Comparison of ENCODE assay signal across 8 cellular contexts in the genomic region with DNA sequence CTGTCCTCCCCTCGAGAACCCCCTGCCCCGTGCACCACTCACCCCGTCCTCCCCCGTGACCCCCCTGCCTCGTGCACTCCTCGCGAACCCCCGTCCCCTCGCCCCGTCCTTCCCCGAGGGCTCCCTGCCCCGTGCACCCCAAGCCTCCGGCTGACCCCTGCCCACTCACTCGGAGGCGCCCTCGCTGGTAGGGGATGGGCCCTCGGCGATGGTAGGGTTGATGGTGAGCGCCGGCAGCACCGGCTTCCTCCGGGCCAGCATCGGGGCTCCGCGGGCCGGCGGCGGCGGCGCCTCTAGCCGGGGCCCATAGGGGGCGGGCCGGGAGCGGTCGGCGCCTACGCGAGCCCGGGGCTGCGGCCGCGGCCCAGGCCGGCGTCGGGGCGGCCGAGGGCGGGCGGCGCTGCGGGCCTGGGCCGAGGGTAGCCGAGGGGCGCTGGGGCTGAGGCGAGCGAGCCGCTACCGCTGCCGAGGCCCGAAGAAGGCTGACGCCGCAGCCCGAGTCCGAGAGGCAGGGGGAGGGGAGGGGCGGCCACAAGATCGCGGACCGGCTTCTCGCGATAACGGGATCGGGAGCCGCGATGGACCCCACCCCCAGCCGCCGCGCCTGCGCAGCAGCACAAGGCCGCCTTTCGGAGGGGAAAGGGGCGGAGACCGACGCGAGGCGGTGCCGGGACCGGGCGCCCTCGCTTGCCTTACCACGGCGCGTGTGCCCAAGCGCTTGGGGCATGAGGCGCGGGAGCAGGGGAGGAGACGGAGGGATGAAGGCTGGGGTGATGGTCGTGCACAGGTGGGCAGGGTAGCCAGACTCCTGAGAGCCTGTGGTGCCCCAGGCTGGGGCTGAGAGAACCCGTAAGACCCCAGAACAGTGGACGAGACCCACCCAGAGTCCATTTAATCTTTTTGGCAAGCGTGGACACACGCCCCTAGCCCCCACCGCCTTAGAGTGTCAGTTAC. TPM values are rescaled to one million over a fixed set of nuclear protein-coding genes. Genes with fewer than 3 reads are reported as not detected.
DNase-seq lines count a peak whose midpoint lies in the region; ATAC-seq, FAIRE-seq and TF ChIP-seq lines count a peak whose summit lies in the region.

TSS of gene MAP2K2 (minus strand) at position 508 of the 954 bp plus-strand sequence. CDS start at position 261, 247 bp downstream.

- H3K4ac ChIP-seq in H1 (replicated peaks; ENCODE audit: insufficient read length, low read depth, low read length) (peak within 1 kb of the TSS; percentile 69), mesendoderm (ENCODE audit: low read depth, low read length) (peak within 1 kb of the TSS; percentile 97)

- H3K14ac ChIP-seq in H1 (ENCODE audit: insufficient read length): peak within 1 kb of the TSS; percentile 97

- H3K4me3 Mint-ChIP-seq in CD4-positive, CD25-positive, alpha-beta regulatory T cell: peak within 1 kb of the TSS; percentile 92 to 95 (median 92)
- peak within 1 kb of the TSS; percentile 87 for H3K4me3 Mint-ChIP-seq in activated CD8-positive, alpha-beta memory T cell treated with anti-CD3 and anti-CD28 coated beads, Interleukin-2, amount 10 ng/mL, durations not matched to agents 7 days and 5 days

- H4K20me1 ChIP-seq in H1 (replicated peaks in 1 of 2; ENCODE audit: control insufficient read depth in 1 of 2, insufficient read depth in 2 of 2, low read length in 2 of 2): peaks cover 6 to 14% of the 10 kb centered on the region in 2 experiments

- peak within 1 kb of the TSS; percentile 90 to 96 (median 95) for H3K27ac Mint-ChIP-seq in CD4-positive, CD25-positive, alpha-beta regulatory T cell
- peak within 1 kb of the TSS; percentile 87 for H3K27ac Mint-ChIP-seq in activated CD8-positive, alpha-beta memory T cell treated with anti-CD3 and anti-CD28 coated beads, Interleukin-2, amount 10 ng/mL, durations not matched to agents 7 days and 5 days

- peaks cover 17% of the 10 kb centered on the region; the same call in 1 of the 2 replicates for H3K23me2 ChIP-seq in H1 (ENCODE audit: low read depth, low read length)

- H4K8ac ChIP-seq in H1 (ENCODE audit: extremely low read depth, insufficient read depth, low read length): peak within 1 kb of the TSS; percentile 92
- H4K8ac ChIP-seq in mesendoderm (ENCODE audit: low read depth, low read length): no peak within 1 kb of the TSS

- H2BK12ac ChIP-seq in H1 (ENCODE audit: low read depth, low read length): no peak within 1 kb of the TSS

- H3K9me3 ChIP-seq in CD4-positive, CD25-positive, alpha-beta regulatory T cell (ENCODE audit: control insufficient read depth in 2 of 2, low read length in 2 of 2): no peaks in the 10 kb centered on the region
- H3K9me3 ChIP-seq in H1 (ENCODE audit: insufficient read depth in 2 of 2, low read depth in 1 of 2, low read length in 1 of 2): no peaks in the 10 kb centered on the region

- TF ChIP-seq POLR2A in H1 (IDR thresholded peaks at IDR 0.05; ENCODE audit: control extremely low read depth in 1 of 2, low read depth in 2 of 2, low read length in 2 of 2): peak in 1 of 2 experiments; percentile 81; a peak in 2 of 3 replicates

- H2BK120ac ChIP-seq in H1 (replicated peaks; ENCODE audit: low read depth, low read length): peak within 1 kb of the TSS; percentile 43
- H2BK120ac ChIP-seq in mesendoderm (ENCODE audit: low read depth, low read length): peak within 1 kb of the TSS; percentile 29

- H3K4me1 Mint-ChIP-seq in CD4-positive, CD25-positive, alpha-beta regulatory T cell: peaks cover 0 to 29% (median 16%) of the 10 kb centered on the region in 4 donors
- peaks cover 26% of the 10 kb centered on the region for H3K4me1 Mint-ChIP-seq in activated CD8-positive, alpha-beta memory T cell treated with anti-CD3 and anti-CD28 coated beads, Interleukin-2, amount 10 ng/mL, durations not matched to agents 7 days and 5 days

- H3K79me1 ChIP-seq in H1 (ENCODE audit: low read depth, low read length) (peaks cover 5% of the 10 kb centered on the region; the same call in 1 of the 2 replicates), mesendoderm (ENCODE audit: low read length) (peaks cover 10% of the 10 kb centered on the region)

- H2AFZ ChIP-seq in H1 (ENCODE audit: low read length): peak within 1 kb of the TSS; percentile 98; the same call in 1 of the 2 replicates

- H2BK5ac ChIP-seq in H1 (ENCODE audit: low read depth, low read length) (peak within 1 kb of the TSS; percentile 1; the same call in 1 of the 2 replicates), mesendoderm (ENCODE audit: low read length) (no peak within 1 kb of the TSS)

- H2BK15ac ChIP-seq in H1 (ENCODE audit: low read length): no peak within 1 kb of the TSS
- H2BK15ac ChIP-seq in mesendoderm (replicated peaks; ENCODE audit: low read depth): no peak within 1 kb of the TSS

- no peak for TF ChIP-seq RAD21 in H1 (IDR thresholded peaks at IDR 0.05 in 1 of 2, conservative IDR thresholded peaks at IDR 0.05 in 1 of 2; ENCODE audit: low read depth in 2 of 2, low read length in 2 of 2)

- H4K5ac ChIP-seq in H1 (ENCODE audit: insufficient read length, low read depth, low read length): peak within 1 kb of the TSS; percentile 94
- no peak within 1 kb of the TSS for H4K5ac ChIP-seq in mesendoderm (ENCODE audit: low read length)

- peak; percentile 91 to 93 for ATAC-seq in CD4-positive, CD25-positive, alpha-beta regulatory T cell (ENCODE audit: low read depth in 2 of 2)
- peak; percentile 79 for ATAC-seq in GM19455 (IDR thresholded peaks at IDR 0.05; ENCODE audit: unreplicated experiment)
- peak; percentile 97 for ATAC-seq in activated CD8-positive, alpha-beta memory T cell treated with anti-CD3 and anti-CD28 coated beads, Interleukin-2, amount 10 ng/mL, durations not matched to agents 7 days and 5 days

- H3K4me3 ChIP-seq in CD4-positive, CD25-positive, alpha-beta regulatory T cell (ENCODE audit: low read depth, low read length): peak within 1 kb of the TSS; percentile 78
- H3K4me3 ChIP-seq in H1 (ENCODE audit: extremely low read depth in 1 of 4, insufficient read depth in 2 of 4, low read depth in 3 of 4, low read length in 4 of 4) (peak within 1 kb of the TSS; percentile 76 to 92 (median 84)), mesendoderm (ENCODE audit: low read length) (peak within 1 kb of the TSS; percentile 89)

- H2AK5ac ChIP-seq in H1 (ENCODE audit: low read depth, low read length) (peak within 1 kb of the TSS; percentile 24; the same call in 1 of the 2 replicates), mesendoderm (ENCODE audit: low read length) (peak within 1 kb of the TSS; percentile 58)

- CTCF ChIA-PET in activated CD8-positive, alpha-beta memory T cell treated with anti-CD3 and anti-CD28 coated beads, Interleukin-2, amount 10 ng/mL, durations not matched to agents 7 days and 5 days (lab: Charles Lee): interaction anchor here (1.0 to 2.6 kb wide), 3 partner anchors 9 to 19 kb away, joined by 3 to 18 read pairs (median 5); no protein-coding TSS in a partner anchor
- CTCF ChIA-PET in H1 (lab: Charles Lee; ENCODE audit: partially characterized antibody): interaction anchor here (7.7 kb wide), 1 partner anchor 15 kb away, joined by 66 read pairs; no protein-coding TSS in a partner anchor

- no peak within 1 kb of the TSS for H3K23ac ChIP-seq in H1 (ENCODE audit: insufficient read length)
- peak within 1 kb of the TSS; percentile 89 for H3K23ac ChIP-seq in mesendoderm (ENCODE audit: low read length)

- H3K27me3 Mint-ChIP-seq in CD4-positive, CD25-positive, alpha-beta regulatory T cell: no peaks in the 10 kb centered on the region
- no peaks in the 10 kb centered on the region for H3K27me3 Mint-ChIP-seq in activated CD8-positive, alpha-beta memory T cell treated with anti-CD3 and anti-CD28 coated beads, Interleukin-2, amount 10 ng/mL, durations not matched to agents 7 days and 5 days

- FAIRE-seq in HTR-8/SVneo (lab: Jason Lieb, UNC): peak; percentile 66
- FAIRE-seq in H1 (lab: Jason Lieb, UNC): no peak

- H3K56ac ChIP-seq in H1 (replicated peaks; ENCODE audit: insufficient read length, low read depth, low read length): peak within 1 kb of the TSS; percentile 92
- H3K56ac ChIP-seq in mesendoderm (ENCODE audit: low read length): peak within 1 kb of the TSS; percentile 98

- H3K9me3 Mint-ChIP-seq in CD4-positive, CD25-positive, alpha-beta regulatory T cell: no peaks in the 10 kb centered on the region
- no peaks in the 10 kb centered on the region for H3K9me3 Mint-ChIP-seq in activated CD8-positive, alpha-beta memory T cell treated with anti-CD3 and anti-CD28 coated beads, Interleukin-2, amount 10 ng/mL, durations not matched to agents 7 days and 5 days (ENCODE audit: low read depth)

- POLR2A ChIA-PET in H1 (lab: Charles Lee; ENCODE audit: partially characterized antibody): interaction anchor here (1.0 kb wide), 1 partner anchor 16 kb away, joined by 3 read pairs; no protein-coding TSS in a partner anchor

- H3K18ac ChIP-seq in H1 (ENCODE audit: extremely low read depth, low read length) (peak within 1 kb of the TSS; percentile 94), mesendoderm (ENCODE audit: low read length) (peak within 1 kb of the TSS; percentile 88)

- H3K36me3 Mint-ChIP-seq in CD4-positive, CD25-positive, alpha-beta regulatory T cell: peaks cover 3% of the 10 kb centered on the region
- peaks cover 9% of the 10 kb centered on the region for H3K36me3 Mint-ChIP-seq in activated CD8-positive, alpha-beta memory T cell treated with anti-CD3 and anti-CD28 coated beads, Interleukin-2, amount 10 ng/mL, durations not matched to agents 7 days and 5 days

- no peak for TF ChIP-seq CTCF in H1 (IDR thresholded peaks at IDR 0.05; ENCODE audit: control extremely low read depth in 1 of 3, insufficient read depth in 1 of 3, low read depth in 1 of 3, low read length in 3 of 3)

- peak within 1 kb of the TSS; percentile 57 for H3K27ac ChIP-seq in CD4-positive, CD25-positive, alpha-beta regulatory T cell (ENCODE audit: insufficient read depth, low read length, poor library complexity, severe bottlenecking)
- H3K27ac ChIP-seq in H1 (ENCODE audit: low read depth, low read length) (no peak within 1 kb of the TSS; the same call in 1 of the 2 replicates), mesendoderm (ENCODE audit: low read depth, low read length) (no peak within 1 kb of the TSS)

- peak within 1 kb of the TSS; percentile 84 for H4K91ac ChIP-seq in H1 (replicated peaks; ENCODE audit: insufficient read length, low read length)

- H3K79me2 ChIP-seq in H1 (ENCODE audit: control insufficient read depth in 1 of 2, insufficient read depth in 2 of 2, low read length in 2 of 2) (peaks cover 7 to 28% of the 10 kb centered on the region in 2 experiments), mesendoderm (ENCODE audit: control insufficient read depth, insufficient read depth, low read length) (peaks cover 16% of the 10 kb centered on the region)

- no peak for TF ChIP-seq EP300 in H1 (IDR thresholded peaks at IDR 0.05; ENCODE audit: borderline replicate concordance in 1 of 2, low read depth in 2 of 2, low read length in 2 of 2)

- H3K9ac ChIP-seq in H1 (replicated peaks in 1 of 4; ENCODE audit: extremely low read depth in 1 of 4, low read depth in 3 of 4, low read length in 3 of 4): peak within 1 kb of the TSS; percentile 69 to 95 (median 86)
- H3K9ac ChIP-seq in mesendoderm (ENCODE audit: low read length): peak within 1 kb of the TSS; percentile 97

- peaks cover 6% of the 10 kb centered on the region for H3K36me3 ChIP-seq in CD4-positive, CD25-positive, alpha-beta regulatory T cell (ENCODE audit: control insufficient read depth, insufficient read depth, low read length)
- H3K36me3 ChIP-seq in H1 (ENCODE audit: control insufficient read depth in 2 of 4, insufficient read depth in 4 of 4, low read length in 3 of 4) (peaks cover 0 to 4% (median 0%) of the 10 kb centered on the region in 4 experiments; a peak in 3 of 8 replicates), mesendoderm (ENCODE audit: control insufficient read depth, insufficient read depth, low read length) (no peaks in the 10 kb centered on the region)

- H2BK20ac ChIP-seq in H1 (ENCODE audit: low read length): no peak within 1 kb of the TSS

- 1% methylated on average over 41 of the region's 102 CpGs; no CpG with 5 or more reads in 1 of the 2 experiments for WGBS in H1 (ENCODE audit: extremely low coverage in 1 of 2, insufficient coverage in 1 of 2, insufficient read length in 1 of 2, insufficient replicate concordance in 2 of 2, low coverage in 1 of 2, low lambda C conversion rate in 2 of 2, missing lambda C conversion rate in 1 of 2), 2 experiments
- no CpG with 5 or more reads among the region's 102 CpGs for WGBS in mesendoderm (ENCODE audit: extremely low coverage, insufficient coverage, low lambda C conversion rate)

- DNase-seq in CD4-positive, CD25-positive, alpha-beta regulatory T cell: peak; percentile 93 to 95 (median 94)
- DNase-seq in HTR-8/SVneo (ENCODE audit: insufficient read length, low spot score): peak; percentile 94
- DNase-seq in NOMO-1 treated with DMSO at 0.1 percent for 48 hours (lab: John Stamatoyannopoulos, UW; ENCODE audit: unreplicated experiment): peak; percentile 87
- peak; percentile 96 for DNase-seq in activated CD8-positive, alpha-beta memory T cell treated with anti-CD3 and anti-CD28 coated beads, Interleukin-2, amount 10 ng/mL, durations not matched to agents 7 days and 5 days
- DNase-seq in H1 (ENCODE audit: low read depth in 1 of 2, low spot score in 2 of 2): peak; percentile 69 to 99
- DNase-seq in mesendoderm: peak; percentile 93
- DNase-seq in stimulated activated CD8-positive, alpha-beta memory T cell treated with anti-CD3 and anti-CD28 coated beads, Interleukin-12 subunit alpha, Interleukin-12 subunit beta, amount 100 ng/mL, for 4 hours (ENCODE audit: low read depth): peak; percentile 94

- H3K4me2 ChIP-seq in H1 (ENCODE audit: insufficient read depth in 1 of 2, low read depth in 2 of 2, low read length in 2 of 2): peak within 1 kb of the TSS; percentile 96 to 98
- peak within 1 kb of the TSS; percentile 70 for H3K4me2 ChIP-seq in mesendoderm (ENCODE audit: low read length)

- H3K4me1 ChIP-seq in CD4-positive, CD25-positive, alpha-beta regulatory T cell (ENCODE audit: control insufficient read depth, insufficient read depth, low read length, poor library complexity, severe bottlenecking): peaks cover 26% of the 10 kb centered on the region
- H3K4me1 ChIP-seq in H1 (replicated peaks in 1 of 4; ENCODE audit: control insufficient read depth in 3 of 4, insufficient read depth in 4 of 4, low read length in 3 of 4) (peaks cover 0 to 9% (median 3%) of the 10 kb centered on the region in 4 experiments; a peak in 3 of 7 replicates), mesendoderm (ENCODE audit: control insufficient read depth, low read depth, low read length) (peaks cover 5% of the 10 kb centered on the region)

- H3K27me3 ChIP-seq in CD4-positive, CD25-positive, alpha-beta regulatory T cell (ENCODE audit: control insufficient read depth, insufficient read depth, low read length): no peaks in the 10 kb centered on the region
- H3K27me3 ChIP-seq in H1 (replicated peaks in 1 of 4; ENCODE audit: control insufficient read depth in 3 of 4, extremely low read depth in 1 of 4, insufficient read depth in 3 of 4, low read length in 3 of 4): no peaks in the 10 kb centered on the region
- no peaks in the 10 kb centered on the region for H3K27me3 ChIP-seq in mesendoderm (ENCODE audit: insufficient read depth, low read length, poor library complexity)

RNA-seq across cellular contexts. Expression of gene MAP2K2, which starts in this region (rescaled TPM):
- total RNA-seq in CD4-positive, CD25-positive, alpha-beta regulatory T cell: 98.2 TPM
- 10 to 100 TPM; 38.5 to 70.2 (median 56.6) TPM for polyA plus RNA-seq in CD4-positive, CD25-positive, alpha-beta regulatory T cell
- 100 to 1,000 TPM; 201 to 238 TPM for total RNA-seq in activated CD8-positive, alpha-beta memory T cell treated with anti-CD3 and anti-CD28 coated beads, Interleukin-2, amount 10 ng/mL, durations not matched to agents 7 days and 5 days
- total RNA-seq in H1 (2021; fragmentation: NEBNext Ultra II Directional; extraction: Animal tissue kit (Norgen Biotek cat#: 25700)): 161 and 162 TPM in 2 replicates
- 111 and 194 TPM in 2 replicates for polyA plus RNA-seq in H1 (2011; rRNA removed)
- polyA plus RNA-seq in H1 (2011; cell fraction: cytosol; rRNA removed): 126 TPM
- 193 TPM for polyA plus RNA-seq in H1 (2011; cell fraction: nucleus; rRNA removed)
- 112 to 185 TPM (median 178 TPM) in 4 replicates for polyA plus RNA-seq in H1 (2012, experiment 1 of 2)
- 196 TPM for polyA plus RNA-seq in H1 (2012, experiment 2 of 2)
- polyA plus RNA-seq in H1 (2013, experiment 1 of 2): 112 TPM
- polyA plus RNA-seq in H1 (2013, experiment 2 of 2): 109 TPM
- polyA minus RNA-seq in H1 (2011; rRNA and poly(A)+ RNA removed): 37.2 and 48.1 TPM in 2 replicates
- polyA minus RNA-seq in H1 (2011; cell fraction: cytosol; rRNA and poly(A)+ RNA removed): 84.9 TPM
- polyA minus RNA-seq in H1 (2011; cell fraction: nucleus; rRNA and poly(A)+ RNA removed): 58.1 TPM
- polyA plus RNA-seq in mesendoderm (2013, experiment 1 of 2): 103 TPM
- polyA plus RNA-seq in mesendoderm (2013, experiment 2 of 2): 103 TPM
